In genomic region chr6:31836676-31837611, GRCh38 we compare ENCODE assay signal across 8 cellular contexts. TPM values are rescaled to one million over a fixed set of nuclear protein-coding genes. Genes with fewer than 3 reads are reported as not detected.
A peak's percentile ranks its signal among the peaks of the same experiment; 100 is the strongest.
DNase-seq lines count a peak whose midpoint lies in the region; ATAC-seq, FAIRE-seq and TF ChIP-seq lines count a peak whose summit lies in the region.

No MANE protein-coding gene starts in this region.

- TF ChIP-seq CTCF in CD14-positive monocyte (IDR thresholded peaks at IDR 0.05) (no peak), mucosa of descending colon (IDR thresholded peaks at IDR 0.05) (no peak)

- peak overlapping the region; percentile 90 to 100 (median 98) for H3K27ac Mint-ChIP-seq in CD14-positive monocyte
- peak overlapping the region; percentile 99 for H3K27ac Mint-ChIP-seq in central memory CD8-positive, alpha-beta T cell (ENCODE audit: low read depth)

- peak overlapping the region; percentile 91 for H3K4me3 ChIP-seq in MG63
- no peak overlapping the region for H3K4me3 ChIP-seq in mucosa of descending colon

- peaks cover 36 to 57% of the 10 kb centered on the region in 2 donors for H3K36me3 Mint-ChIP-seq in CD14-positive monocyte
- peaks cover 68% of the 10 kb centered on the region for H3K36me3 Mint-ChIP-seq in central memory CD8-positive, alpha-beta T cell (ENCODE audit: insufficient read depth)

- intact Hi-C loops in CD14-positive monocyte (cut with micrococcal nuclease) (loop anchor here (2.0 to 10.0 kb wide), 3 partner anchors 26 to 292 kb away; partner anchors contain the start of genes ATP6V1G2 (in 1 of the 2), DDAH2 (in 1 of the 2), DDX39B (in 1 of the 2) and LY6G6C (in 1 of the 2)), mucosa of descending colon (cut with DNase I, micrococcal nuclease) (no loop called here)

- H3K4me1 Mint-ChIP-seq in CD14-positive monocyte: peaks cover 37% of the 10 kb centered on the region
- peaks cover 38% of the 10 kb centered on the region for H3K4me1 Mint-ChIP-seq in central memory CD8-positive, alpha-beta T cell

- H3K36me3 ChIP-seq in MG63 (peaks cover 62% of the 10 kb centered on the region), mucosa of descending colon (ENCODE audit: low read depth) (no peaks in the 10 kb centered on the region)

- H3K4me1 ChIP-seq in mucosa of descending colon (ENCODE audit: low read depth): peaks cover 42% of the 10 kb centered on the region

- no peaks in the 10 kb centered on the region for H3K27me3 ChIP-seq in MG63

- no peaks in the 10 kb centered on the region for H3K27me3 Mint-ChIP-seq in CD14-positive monocyte (ENCODE audit: low read depth in 3 of 3)
- no peaks in the 10 kb centered on the region for H3K27me3 Mint-ChIP-seq in central memory CD8-positive, alpha-beta T cell

- FAIRE-seq in frontal cortex (lab: Jason Lieb, UNC): no peak

- H3K9me3 ChIP-seq in MG63: no peaks in the 10 kb centered on the region
- no peaks in the 10 kb centered on the region for H3K9me3 ChIP-seq in mucosa of descending colon

- peak overlapping the region; percentile 98 to 99 for H3K4me3 Mint-ChIP-seq in CD14-positive monocyte
- peak overlapping the region; percentile 91 for H3K4me3 Mint-ChIP-seq in central memory CD8-positive, alpha-beta T cell

- no peaks in the 10 kb centered on the region for H3K9me3 Mint-ChIP-seq in CD14-positive monocyte
- no peaks in the 10 kb centered on the region for H3K9me3 Mint-ChIP-seq in central memory CD8-positive, alpha-beta T cell

- DNase-seq in CD14-positive monocyte (ENCODE audit: low spot score): no peak
- no peak for DNase-seq in MG63
- no peak for DNase-seq in central memory CD8-positive, alpha-beta T cell (ENCODE audit: low spot score in 2 of 2)
- peak in 1 of 3 donors; percentile 72 for DNase-seq in mucosa of descending colon
- no peak for DNase-seq in frontal cortex (ENCODE audit: low spot score in 2 of 2)

- no peak for ATAC-seq in central memory CD8-positive, alpha-beta T cell (replicated peaks; ENCODE audit: extremely low read depth, poor library complexity, severe bottlenecking)
- peak; percentile 56 for ATAC-seq in mucosa of descending colon
- ATAC-seq in GM21423 (IDR thresholded peaks at IDR 0.05; ENCODE audit: unreplicated experiment): no peak
- no peak for ATAC-seq in GM21576 (IDR thresholded peaks at IDR 0.05; ENCODE audit: unreplicated experiment)
- ATAC-seq in HG02588 (IDR thresholded peaks at IDR 0.05; ENCODE audit: unreplicated experiment): no peak

RNA-seq across cellular contexts. Expression of gene HSPA1B, which starts 9.4 kb away (rescaled TPM):
- polyA plus RNA-seq in CD14-positive monocyte: 1 to 10 TPM; 3.4 to 4.8 TPM
- total RNA-seq in MG63 (2014; rRNA removed; shearing (Covaris generic); ENCODE audit: low replicate concordance): 48.7 and 72.1 TPM in 2 replicates
- total RNA-seq in mucosa of descending colon: 100 to 1,000 TPM; 172 to 254 (median 200) TPM
- total RNA-seq in frontal cortex: 180 TPM

RNA-seq across cellular contexts. Expression of gene HSPA1A, which starts 21.6 kb away (rescaled TPM):
- 100 to 1,000 TPM; 144 to 215 TPM for polyA plus RNA-seq in CD14-positive monocyte
- total RNA-seq in MG63 (2014; rRNA removed; shearing (Covaris generic); ENCODE audit: low replicate concordance): 32.5 and 71.8 TPM in 2 replicates
- total RNA-seq in mucosa of descending colon (100 to 1,000 TPM in 2 of 3 donors, 10 to 100 TPM in 1; 73.6 to 274 (median 107) TPM), frontal cortex (111 TPM)

RNA-seq across cellular contexts. Expression of gene HSPA1L, which starts 21.9 kb away (rescaled TPM):
- under 1 TPM; 0.53 to 0.55 TPM for polyA plus RNA-seq in CD14-positive monocyte
- total RNA-seq in MG63 (2014; rRNA removed; shearing (Covaris generic); ENCODE audit: low replicate concordance): 0.33 and 0.39 TPM in 2 replicates
- 1 to 10 TPM; 1.2 to 3.4 (median 1.3) TPM for total RNA-seq in mucosa of descending colon
- 5.7 TPM for total RNA-seq in frontal cortex

RNA-seq across cellular contexts. Expression of gene NEU1, which starts 25.7 kb away (rescaled TPM):
- 10 to 100 TPM; 81.8 to 89.5 TPM for polyA plus RNA-seq in CD14-positive monocyte
- 11.7 and 14.6 TPM in 2 replicates for total RNA-seq in MG63 (2014; rRNA removed; shearing (Covaris generic); ENCODE audit: low replicate concordance)
- total RNA-seq in mucosa of descending colon (10 to 100 TPM; 44.0 to 65.7 (median 45.0) TPM), frontal cortex (19.6 TPM)

RNA-seq across cellular contexts. Expression of gene LSM2, which starts 30.2 kb away (rescaled TPM):
- polyA plus RNA-seq in CD14-positive monocyte: 10 to 100 TPM; 40.0 to 41.0 TPM
- total RNA-seq in MG63 (2014; rRNA removed; shearing (Covaris generic); ENCODE audit: low replicate concordance): 57.0 and 58.4 TPM in 2 replicates
- total RNA-seq in mucosa of descending colon: 10 to 100 TPM; 21.7 to 35.5 (median 33.8) TPM
- total RNA-seq in frontal cortex: 23.6 TPM

Comparison
In these comparisons a context has a peak if more than half of its experiments do, and no peak if none do; other contexts are left out.
1. intact Hi-C loops: an anchor here in CD14-positive monocyte (2.0 to 10.0 kb wide); none called in mucosa of descending colon.